In the genomic region with DNA sequence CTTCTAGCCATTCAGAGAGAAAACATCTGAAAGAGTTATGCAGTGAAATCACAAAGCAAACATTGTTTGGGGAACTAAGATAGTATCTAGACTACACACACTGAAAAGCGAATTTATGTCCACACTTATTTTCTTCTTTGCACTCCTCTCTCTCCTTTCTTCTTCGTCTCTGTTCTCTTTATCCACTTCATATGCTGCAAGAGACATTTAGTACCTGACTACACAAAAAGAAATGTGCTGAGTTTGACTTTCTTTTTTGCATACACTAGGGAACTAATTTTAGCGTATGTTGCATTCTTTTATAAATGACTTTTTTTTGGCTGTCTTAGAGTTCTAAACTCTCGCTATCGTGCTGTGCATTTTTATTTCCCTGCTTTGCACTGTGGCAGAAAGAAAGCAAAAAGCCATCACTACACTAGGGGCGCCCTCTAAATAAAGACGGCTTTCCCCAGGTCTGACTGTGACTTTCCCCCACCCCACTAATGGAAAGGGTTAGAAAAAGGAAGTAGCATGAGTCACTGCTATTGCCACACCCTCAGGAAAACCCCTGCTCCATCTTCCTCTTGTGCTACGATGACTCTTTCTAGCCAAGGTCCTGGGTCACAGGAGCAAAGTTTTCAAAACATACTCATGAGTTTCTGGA, we compare ENCODE assay signal across 1 cellular context.
A peak's percentile ranks its signal among the peaks of the same experiment; 100 is the strongest.
TF ChIP-seq lines count a peak whose summit lies in the region.

No MANE protein-coding gene starts in this region.

TF ChIP-seq in GM12878, 131 proteins besides CTCF, POLR2A, EP300 and RAD21 (continued from another document):
- TF ChIP-seq, protein P1, sequence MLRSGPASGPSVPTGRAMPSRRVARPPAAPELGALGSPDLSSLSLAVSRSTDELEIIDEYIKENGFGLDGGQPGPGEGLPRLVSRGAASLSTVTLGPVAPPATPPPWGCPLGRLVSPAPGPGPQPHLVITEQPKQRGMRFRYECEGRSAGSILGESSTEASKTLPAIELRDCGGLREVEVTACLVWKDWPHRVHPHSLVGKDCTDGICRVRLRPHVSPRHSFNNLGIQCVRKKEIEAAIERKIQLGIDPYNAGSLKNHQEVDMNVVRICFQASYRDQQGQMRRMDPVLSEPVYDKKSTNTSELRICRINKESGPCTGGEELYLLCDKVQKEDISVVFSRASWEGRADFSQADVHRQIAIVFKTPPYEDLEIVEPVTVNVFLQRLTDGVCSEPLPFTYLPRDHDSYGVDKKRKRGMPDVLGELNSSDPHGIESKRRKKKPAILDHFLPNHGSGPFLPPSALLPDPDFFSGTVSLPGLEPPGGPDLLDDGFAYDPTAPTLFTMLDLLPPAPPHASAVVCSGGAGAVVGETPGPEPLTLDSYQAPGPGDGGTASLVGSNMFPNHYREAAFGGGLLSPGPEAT (IDR thresholded peaks at IDR 0.05; ENCODE audit: low read depth): peak; percentile 96
- TF ChIP-seq BCL11A (IDR thresholded peaks at IDR 0.05; ENCODE audit: low read depth, low read length) (peak; percentile 44; the same call in 1 of the 2 replicates), RCOR1 (conservative IDR thresholded peaks at IDR 0.05; ENCODE audit: low read depth, low read length) (0 out of 2 replicates have a peak, but pooled peaks have one; percentile 30), HDAC6 (IDR thresholded peaks at IDR 0.05; ENCODE audit: unreplicated experiment) (no peak), ZNF622 (IDR thresholded peaks at IDR 0.05) (no peak)
- TF ChIP-seq, protein P2, sequence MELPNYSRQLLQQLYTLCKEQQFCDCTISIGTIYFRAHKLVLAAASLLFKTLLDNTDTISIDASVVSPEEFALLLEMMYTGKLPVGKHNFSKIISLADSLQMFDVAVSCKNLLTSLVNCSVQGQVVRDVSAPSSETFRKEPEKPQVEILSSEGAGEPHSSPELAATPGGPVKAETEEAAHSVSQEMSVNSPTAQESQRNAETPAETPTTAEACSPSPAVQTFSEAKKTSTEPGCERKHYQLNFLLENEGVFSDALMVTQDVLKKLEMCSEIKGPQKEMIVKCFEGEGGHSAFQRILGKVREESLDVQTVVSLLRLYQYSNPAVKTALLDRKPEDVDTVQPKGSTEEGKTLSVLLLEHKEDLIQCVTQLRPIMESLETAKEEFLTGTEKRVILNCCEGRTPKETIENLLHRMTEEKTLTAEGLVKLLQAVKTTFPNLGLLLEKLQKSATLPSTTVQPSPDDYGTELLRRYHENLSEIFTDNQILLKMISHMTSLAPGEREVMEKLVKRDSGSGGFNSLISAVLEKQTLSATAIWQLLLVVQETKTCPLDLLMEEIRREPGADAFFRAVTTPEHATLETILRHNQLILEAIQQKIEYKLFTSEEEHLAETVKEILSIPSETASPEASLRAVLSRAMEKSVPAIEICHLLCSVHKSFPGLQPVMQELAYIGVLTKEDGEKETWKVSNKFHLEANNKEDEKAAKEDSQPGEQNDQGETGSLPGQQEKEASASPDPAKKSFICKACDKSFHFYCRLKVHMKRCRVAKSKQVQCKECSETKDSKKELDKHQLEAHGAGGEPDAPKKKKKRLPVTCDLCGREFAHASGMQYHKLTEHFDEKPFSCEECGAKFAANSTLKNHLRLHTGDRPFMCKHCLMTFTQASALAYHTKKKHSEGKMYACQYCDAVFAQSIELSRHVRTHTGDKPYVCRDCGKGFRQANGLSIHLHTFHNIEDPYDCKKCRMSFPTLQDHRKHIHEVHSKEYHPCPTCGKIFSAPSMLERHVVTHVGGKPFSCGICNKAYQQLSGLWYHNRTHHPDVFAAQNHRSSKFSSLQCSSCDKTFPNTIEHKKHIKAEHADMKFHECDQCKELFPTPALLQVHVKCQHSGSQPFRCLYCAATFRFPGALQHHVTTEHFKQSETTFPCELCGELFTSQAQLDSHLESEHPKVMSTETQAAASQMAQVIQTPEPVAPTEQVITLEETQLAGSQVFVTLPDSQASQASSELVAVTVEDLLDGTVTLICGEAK (IDR thresholded peaks at IDR 0.05; ENCODE audit: borderline replicate concordance): no peak; the same call in 1 of the 2 replicates
- TF ChIP-seq, protein P3, sequence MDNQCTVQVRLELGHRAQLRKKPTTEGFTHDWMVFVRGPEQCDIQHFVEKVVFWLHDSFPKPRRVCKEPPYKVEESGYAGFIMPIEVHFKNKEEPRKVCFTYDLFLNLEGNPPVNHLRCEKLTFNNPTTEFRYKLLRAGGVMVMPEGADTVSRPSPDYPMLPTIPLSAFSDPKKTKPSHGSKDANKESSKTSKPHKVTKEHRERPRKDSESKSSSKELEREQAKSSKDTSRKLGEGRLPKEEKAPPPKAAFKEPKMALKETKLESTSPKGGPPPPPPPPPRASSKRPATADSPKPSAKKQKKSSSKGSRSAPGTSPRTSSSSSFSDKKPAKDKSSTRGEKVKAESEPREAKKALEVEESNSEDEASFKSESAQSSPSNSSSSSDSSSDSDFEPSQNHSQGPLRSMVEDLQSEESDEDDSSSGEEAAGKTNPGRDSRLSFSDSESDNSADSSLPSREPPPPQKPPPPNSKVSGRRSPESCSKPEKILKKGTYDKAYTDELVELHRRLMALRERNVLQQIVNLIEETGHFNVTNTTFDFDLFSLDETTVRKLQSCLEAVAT (IDR thresholded peaks at IDR 0.05): 0 out of 2 replicates have a peak, but pooled peaks have one; percentile 48
- TF ChIP-seq, protein P4, sequence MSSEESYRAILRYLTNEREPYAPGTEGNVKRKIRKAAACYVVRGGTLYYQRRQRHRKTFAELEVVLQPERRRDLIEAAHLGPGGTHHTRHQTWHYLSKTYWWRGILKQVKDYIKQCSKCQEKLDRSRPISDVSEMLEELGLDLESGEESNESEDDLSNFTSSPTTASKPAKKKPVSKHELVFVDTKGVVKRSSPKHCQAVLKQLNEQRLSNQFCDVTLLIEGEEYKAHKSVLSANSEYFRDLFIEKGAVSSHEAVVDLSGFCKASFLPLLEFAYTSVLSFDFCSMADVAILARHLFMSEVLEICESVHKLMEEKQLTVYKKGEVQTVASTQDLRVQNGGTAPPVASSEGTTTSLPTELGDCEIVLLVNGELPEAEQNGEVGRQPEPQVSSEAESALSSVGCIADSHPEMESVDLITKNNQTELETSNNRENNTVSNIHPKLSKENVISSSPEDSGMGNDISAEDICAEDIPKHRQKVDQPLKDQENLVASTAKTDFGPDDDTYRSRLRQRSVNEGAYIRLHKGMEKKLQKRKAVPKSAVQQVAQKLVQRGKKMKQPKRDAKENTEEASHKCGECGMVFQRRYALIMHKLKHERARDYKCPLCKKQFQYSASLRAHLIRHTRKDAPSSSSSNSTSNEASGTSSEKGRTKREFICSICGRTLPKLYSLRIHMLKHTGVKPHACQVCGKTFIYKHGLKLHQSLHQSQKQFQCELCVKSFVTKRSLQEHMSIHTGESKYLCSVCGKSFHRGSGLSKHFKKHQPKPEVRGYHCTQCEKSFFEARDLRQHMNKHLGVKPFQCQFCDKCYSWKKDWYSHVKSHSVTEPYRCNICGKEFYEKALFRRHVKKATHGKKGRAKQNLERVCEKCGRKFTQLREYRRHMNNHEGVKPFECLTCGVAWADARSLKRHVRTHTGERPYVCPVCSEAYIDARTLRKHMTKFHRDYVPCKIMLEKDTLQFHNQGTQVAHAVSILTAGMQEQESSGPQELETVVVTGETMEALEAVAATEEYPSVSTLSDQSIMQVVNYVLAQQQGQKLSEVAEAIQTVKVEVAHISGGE (CRISPR knock-in tag; IDR thresholded peaks at IDR 0.05): no peak
